Comparison of ENCODE assay signal across 18 cellular contexts in genomic region chr1:153346067-153346723, GRCh38. TPM values are rescaled to one million over a fixed set of nuclear protein-coding genes. Genes with fewer than 3 reads are reported as not detected.
DNase-seq lines count a peak whose midpoint lies in the region; ATAC-seq and TF ChIP-seq lines count a peak whose summit lies in the region.
"Had no signal": no experiment of that assay in that cellular context is flagged by ENCODE, and none has a peak within 500 bp of the region (broad histone marks: within the 10 kb centered on the region; RNA-seq: fewer than 3 reads in every experiment).

No MANE protein-coding gene starts in this region.

- peak overlapping the region in 2 of 6 donors; percentile 0 to 60 for H3K27ac Mint-ChIP-seq in naive B cell
- no peak overlapping the region for H3K27ac Mint-ChIP-seq in activated CD4-positive, alpha-beta memory T cell treated with anti-CD3 and anti-CD28 coated beads for 36 hours

- no peaks in the 10 kb centered on the region for H3K9me3 Mint-ChIP-seq in naive B cell
- H3K9me3 Mint-ChIP-seq in activated CD4-positive, alpha-beta memory T cell treated with anti-CD3 and anti-CD28 coated beads for 36 hours = no peaks in the 10 kb centered on the region
- H3K9me3 Mint-ChIP-seq: neural crest cell had no signal

- TF ChIP-seq CTCF in GM20000 (IDR thresholded peaks at IDR 0.05; ENCODE audit: extremely low read depth, missing control alignments) = no peak

- intact Hi-C loops in activated CD4-positive, alpha-beta memory T cell treated with anti-CD3 and anti-CD28 coated beads for 36 hours (cut with micrococcal nuclease) = no loop called here

- peak overlapping the region in 3 of 8 donors; percentile 8 to 45 (median 19) for H3K4me3 Mint-ChIP-seq in naive B cell
- no peak overlapping the region for H3K4me3 Mint-ChIP-seq in activated CD4-positive, alpha-beta memory T cell treated with anti-CD3 and anti-CD28 coated beads for 36 hours
- H3K4me3 Mint-ChIP-seq: neural crest cell had no signal

- CTCF ChIA-PET in activated CD4-positive, alpha-beta memory T cell treated with anti-CD3 and anti-CD28 coated beads for 36 hours (lab: Charles Lee) = interaction anchor here (1.2 to 1.5 kb wide), 3 partner anchors 9 to 148 kb away, joined by 3 to 5 read pairs (median 3); partner anchors contain the start of gene S100A9

- DNase-seq in DMS153 (lab: John Stamatoyannopoulos, UW) = peak; percentile 86
- DNase-seq in GM20000 (ENCODE audit: low spot score) = peak; percentile 8
- DNase-seq in NCI-H345 treated with DMSO at 0.1 percent for 48 hours (lab: John Stamatoyannopoulos, UW; ENCODE audit: unreplicated experiment) = peak; percentile 96
- no peak for DNase-seq in naive B cell
- DNase-seq in activated effector memory CD4-positive, alpha-beta T cell treated with Interleukin-2 at 50 U/mL for 16 hours = no peak
- no peak for DNase-seq in G401 (ENCODE audit: low spot score)
- DNase-seq in activated CD4-positive, alpha-beta memory T cell treated with anti-CD3 and anti-CD28 coated beads for 36 hours = no peak
- DNase-seq: activated CD4-positive, alpha-beta T cell treated with anti-CD3 and anti-CD28 coated beads for 1 hour; activated effector memory CD4-positive, alpha-beta T cell treated with anti-CD3 and anti-CD28 coated beads, Interleukin-2, amount 50 U/mL, for 16 hours; Calu3; HCEC 1CT; heart left ventricle; NCI-H2081 treated with DMSO at 0.1 percent for 48 hours; PC-9 had no signal

- in situ Hi-C loops in G401 (cut with HindIII; ENCODE audit: low sequenced_read_pairs) = no loop called here

- H3K36me3 Mint-ChIP-seq in naive B cell = no peaks in the 10 kb centered on the region
- H3K36me3 Mint-ChIP-seq in activated CD4-positive, alpha-beta memory T cell treated with anti-CD3 and anti-CD28 coated beads for 36 hours = no peaks in the 10 kb centered on the region

- peaks cover 83 to 93% (median 86%) of the 10 kb centered on the region in 3 donors for H3K27me3 Mint-ChIP-seq in naive B cell
- peaks cover 21% of the 10 kb centered on the region for H3K27me3 Mint-ChIP-seq in activated CD4-positive, alpha-beta memory T cell treated with anti-CD3 and anti-CD28 coated beads for 36 hours

- POLR2A ChIA-PET in activated CD4-positive, alpha-beta memory T cell treated with anti-CD3 and anti-CD28 coated beads for 36 hours (lab: Charles Lee) = no interaction called here

- H3K4me1 Mint-ChIP-seq in naive B cell = peaks cover 23 to 34% (median 23%) of the 10 kb centered on the region in 3 donors
- peaks cover 26% of the 10 kb centered on the region for H3K4me1 Mint-ChIP-seq in activated CD4-positive, alpha-beta memory T cell treated with anti-CD3 and anti-CD28 coated beads for 36 hours (ENCODE audit: low read depth)
- H3K4me1 Mint-ChIP-seq: neural crest cell had no signal

- peak; percentile 35 to 58 for ATAC-seq in naive B cell (ENCODE audit: low read depth in 2 of 2)
- ATAC-seq: heart left ventricle, left lobe of liver had no signal

RNA-seq across cellular contexts. Expression of gene PGLYRP4, which starts 2.4 kb away (rescaled TPM):
- polyA plus RNA-seq in naive B cell (ENCODE audit: low read depth in 6 of 6) = not detected
- total RNA-seq in G401 (2014; rRNA removed; shearing (Covaris generic)) = not detected in 2 replicates
- total RNA-seq in activated CD4-positive, alpha-beta memory T cell treated with anti-CD3 and anti-CD28 coated beads for 36 hours = not detected
- total RNA-seq: cardiac muscle cell, heart left ventricle, left lobe of liver, neural crest cell, PC-9, temporal lobe had no signal
- polyA plus RNA-seq: heart left ventricle had no signal

RNA-seq across cellular contexts. Expression of gene S100A9, which starts 11.5 kb away (rescaled TPM):
- polyA plus RNA-seq in naive B cell (ENCODE audit: low read depth in 6 of 6) = 100 to 1,000 TPM in 1 of 6 donors, 10 to 100 TPM in 5; 14.4 to 194 (median 48.2) TPM
- 1.1 and 14.0 TPM in 2 replicates for total RNA-seq in G401 (2014; rRNA removed; shearing (Covaris generic))
- not detected for total RNA-seq in activated CD4-positive, alpha-beta memory T cell treated with anti-CD3 and anti-CD28 coated beads for 36 hours
- total RNA-seq: neural crest cell had no signal
- polyA plus RNA-seq: cardiac muscle cell had no signal

RNA-seq across cellular contexts. Expression of gene S100A12, which starts 29.2 kb away (rescaled TPM):
- 1 to 10 TPM; 1.0 to 7.8 (median 3.1) TPM for polyA plus RNA-seq in naive B cell (ENCODE audit: low read depth in 6 of 6)
- not detected in 2 replicates for total RNA-seq in G401 (2014; rRNA removed; shearing (Covaris generic))
- not detected for total RNA-seq in activated CD4-positive, alpha-beta memory T cell treated with anti-CD3 and anti-CD28 coated beads for 36 hours
- total RNA-seq: Calu3, cardiac muscle cell, neural crest cell, PC-9 had no signal
- polyA plus RNA-seq: cardiac muscle cell had no signal

RNA-seq across cellular contexts. Expression of gene PGLYRP3, which starts 33.4 kb away (rescaled TPM):
- polyA plus RNA-seq in naive B cell (ENCODE audit: low read depth in 6 of 6) = not detected
- not detected in 2 replicates for total RNA-seq in G401 (2014; rRNA removed; shearing (Covaris generic))
- not detected for total RNA-seq in activated CD4-positive, alpha-beta memory T cell treated with anti-CD3 and anti-CD28 coated beads for 36 hours
- total RNA-seq: Calu3, cardiac muscle cell, heart left ventricle, left lobe of liver, neural crest cell, PC-9, temporal lobe had no signal
- polyA plus RNA-seq: cardiac muscle cell, heart left ventricle had no signal

RNA-seq across cellular contexts. Expression of gene S100A8, which starts 44.7 kb away (rescaled TPM):
- polyA plus RNA-seq in naive B cell (ENCODE audit: low read depth in 6 of 6) = 100 to 1,000 TPM in 1 of 6 donors, 10 to 100 TPM in 4, 1 to 10 TPM in 1; 6.3 to 131 (median 36.3) TPM
- not detected in 2 replicates for total RNA-seq in G401 (2014; rRNA removed; shearing (Covaris generic))
- not detected for total RNA-seq in activated CD4-positive, alpha-beta memory T cell treated with anti-CD3 and anti-CD28 coated beads for 36 hours
- total RNA-seq: Calu3, cardiac muscle cell, neural crest cell, PC-9 had no signal

Comparison
In these comparisons a context has a peak if more than half of its experiments do, and no peak if none do; other contexts are left out.
1. DNase-seq: peak in DMS153 (single experiment), GM20000 (single experiment) and NCI-H345 treated with DMSO at 0.1 percent for 48 hours (single experiment); none in naive B cell (single experiment), activated effector memory CD4-positive, alpha-beta T cell treated with Interleukin-2 at 50 U/mL for 16 hours (single experiment), G401 (single experiment) and activated CD4-positive, alpha-beta memory T cell treated with anti-CD3 and anti-CD28 coated beads for 36 hours (single experiment).